In the genomic region with DNA sequence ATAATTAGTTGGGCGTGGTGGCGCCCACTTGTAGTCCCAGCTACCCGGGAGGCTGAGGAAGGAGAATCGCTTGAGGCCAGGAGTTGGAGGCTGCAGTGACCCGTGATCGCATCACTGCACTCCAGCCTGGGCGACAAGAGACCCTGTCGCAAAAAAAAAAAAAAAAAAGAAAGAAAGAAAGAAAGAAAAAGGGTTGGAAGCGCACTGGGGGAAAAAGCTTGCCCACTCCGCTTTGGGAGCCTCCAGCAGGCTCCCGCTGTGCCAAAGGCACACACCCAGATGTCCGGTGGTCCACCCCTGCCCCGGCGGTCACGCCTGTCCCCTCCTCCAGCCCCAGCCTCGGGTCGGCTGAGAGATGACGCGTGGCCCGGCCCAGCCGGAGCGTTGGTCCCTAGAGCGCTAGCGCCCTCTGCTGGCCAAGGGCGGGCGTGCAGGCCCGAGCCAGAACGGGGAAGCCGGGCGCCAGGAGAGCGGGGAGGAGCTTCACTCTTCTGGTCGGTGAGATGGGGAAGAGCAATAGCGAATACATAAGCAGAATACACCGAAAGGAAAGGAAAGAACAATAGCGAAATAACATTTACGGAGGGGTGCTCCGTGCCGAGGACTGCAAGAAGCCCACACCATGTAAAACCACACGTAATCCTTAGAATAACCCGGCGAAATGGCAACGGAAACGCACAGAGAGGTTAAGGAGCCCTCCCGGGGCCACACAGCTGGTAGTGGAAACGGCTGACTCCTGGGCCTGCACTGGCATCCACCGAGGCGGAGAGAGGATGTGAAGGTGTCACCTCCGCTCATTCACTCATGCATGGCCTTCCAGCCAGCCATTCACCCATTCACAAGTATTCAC, we compare ENCODE assay signal across 8 cellular contexts. TPM values are rescaled to one million over a fixed set of nuclear protein-coding genes. Genes with fewer than 3 reads are reported as not detected.
DNase-seq lines count a peak whose midpoint lies in the region; ATAC-seq, FAIRE-seq and TF ChIP-seq lines count a peak whose summit lies in the region.

No MANE protein-coding gene starts in this region.

- 11 to 13% methylated on average over 48 of the region's 48 CpGs for WGBS in sigmoid colon, 2 donors

- H3K27me3 ChIP-seq in GM06990 (replicated peaks; ENCODE audit: control insufficient read depth, insufficient read depth, low read length) = no peaks in the 10 kb centered on the region
- no peaks in the 10 kb centered on the region for H3K27me3 ChIP-seq in astrocyte (ENCODE audit: insufficient read depth, low read length)
- H3K27me3 ChIP-seq in sigmoid colon = no peaks in the 10 kb centered on the region

- peak; percentile 85 for ATAC-seq in HG02885 (IDR thresholded peaks at IDR 0.05; ENCODE audit: poor library complexity, unreplicated experiment)
- no peak for ATAC-seq in GM18520 (IDR thresholded peaks at IDR 0.05; ENCODE audit: unreplicated experiment)

- peak overlapping the region; percentile 93 for H3K4me2 ChIP-seq in astrocyte (ENCODE audit: low read length)

- H3K9me3 ChIP-seq in astrocyte (ENCODE audit: insufficient read depth, low read depth, low read length) (no peaks in the 10 kb centered on the region), sigmoid colon (no peaks in the 10 kb centered on the region)

- H3K36me3 Mint-ChIP-seq in astrocyte (ENCODE audit: low read depth, unreplicated experiment) = no peaks in the 10 kb centered on the region

- intact Hi-C loops in sigmoid colon (cut with DNase I) = loop anchor here (1.0 kb wide), 1 partner anchor 92 kb away; no protein-coding TSS in a partner anchor

- peak overlapping the region; percentile 54 for H3K4me3 Mint-ChIP-seq in astrocyte (ENCODE audit: unreplicated experiment)

- TF ChIP-seq EP300 in sigmoid colon (IDR thresholded peaks at IDR 0.05) = no peak

- H3K9ac ChIP-seq in astrocyte (ENCODE audit: low read length) = peak overlapping the region; percentile 75

- DNase-seq in GM06990 (ENCODE audit: extremely low read depth, insufficient read length) (peak; percentile 88), NCI-H2029 (lab: John Stamatoyannopoulos, UW) (peak; percentile 66), T-helper 22 cell (ENCODE audit: low read depth) (peak; percentile 58), astrocyte (ENCODE audit: low read depth) (no peak), hypothalamus (lab: John Stamatoyannopoulos, UW) (peak; percentile 21 to 97 (median 81)), sigmoid colon (peak; percentile 93)

- no peaks in the 10 kb centered on the region for H3K79me2 ChIP-seq in astrocyte (ENCODE audit: insufficient read depth, low read length)

- H3K4me1 Mint-ChIP-seq in astrocyte (ENCODE audit: low read depth, unreplicated experiment) = peaks cover 6% of the 10 kb centered on the region

- H3K27ac Mint-ChIP-seq in astrocyte (ENCODE audit: unreplicated experiment) = no peak overlapping the region

- H4K20me1 ChIP-seq in astrocyte (ENCODE audit: insufficient read depth, low read length) = no peaks in the 10 kb centered on the region

- H3K36me3 ChIP-seq in GM06990 (ENCODE audit: control insufficient read depth, insufficient read depth, low read length) (no peaks in the 10 kb centered on the region), astrocyte (ENCODE audit: insufficient read depth, low read length) (no peaks in the 10 kb centered on the region), sigmoid colon (no peaks in the 10 kb centered on the region)

- no peak overlapping the region for H3K27ac ChIP-seq in astrocyte (ENCODE audit: low read depth, low read length)
- H3K27ac ChIP-seq in sigmoid colon = peak overlapping the region in 1 of 4 donors; percentile 22

- H3K4me3 ChIP-seq in GM06990 (replicated peaks; ENCODE audit: low read depth, low read length) (peak overlapping the region; percentile 47), astrocyte (ENCODE audit: insufficient read depth, low read depth, low read length) (peak overlapping the region; percentile 55), sigmoid colon (peak overlapping the region; percentile 3 to 47 (median 32))

- H3K4me1 ChIP-seq in astrocyte (ENCODE audit: insufficient read depth, low read length) (peaks cover 4% of the 10 kb centered on the region), sigmoid colon (peaks cover 0 to 24% (median 17%) of the 10 kb centered on the region in 4 donors)

- no peak for FAIRE-seq in astrocyte (lab: Jason Lieb, UNC)

- no peak for TF ChIP-seq POLR2A in sigmoid colon (IDR thresholded peaks at IDR 0.05)

- peak overlapping the region; percentile 83 for H2AFZ ChIP-seq in astrocyte (ENCODE audit: low read depth, low read length)

- TF ChIP-seq CTCF in GM06990 (IDR thresholded peaks at IDR 0.05; ENCODE audit: insufficient read depth, low read length, poor library complexity, severe bottlenecking) = peak; percentile 99
- peak; percentile 89 for TF ChIP-seq CTCF in astrocyte (IDR thresholded peaks at IDR 0.05; ENCODE audit: insufficient read depth, low read depth, low read length)
- TF ChIP-seq CTCF in sigmoid colon (IDR thresholded peaks at IDR 0.05) = peak; percentile 98 to 100 (median 100)

- H3K9me3 Mint-ChIP-seq in astrocyte (ENCODE audit: unreplicated experiment) = no peaks in the 10 kb centered on the region

- peaks cover 13% of the 10 kb centered on the region for H3K27me3 Mint-ChIP-seq in astrocyte (ENCODE audit: low read depth, unreplicated experiment)

RNA-seq across cellular contexts. Expression of a gene that starts 41.7 kb away (rescaled TPM):
- total RNA-seq in astrocyte (136 and 139 TPM in 2 replicates), sigmoid colon (100 to 1,000 TPM in 1 of 4 donors, 10 to 100 TPM in 3; 55.0 to 117 (median 65.6) TPM)
- polyA plus RNA-seq in sigmoid colon = 10 to 100 TPM; 80.4 to 94.1 (median 91.3) TPM
